In the genomic region with DNA sequence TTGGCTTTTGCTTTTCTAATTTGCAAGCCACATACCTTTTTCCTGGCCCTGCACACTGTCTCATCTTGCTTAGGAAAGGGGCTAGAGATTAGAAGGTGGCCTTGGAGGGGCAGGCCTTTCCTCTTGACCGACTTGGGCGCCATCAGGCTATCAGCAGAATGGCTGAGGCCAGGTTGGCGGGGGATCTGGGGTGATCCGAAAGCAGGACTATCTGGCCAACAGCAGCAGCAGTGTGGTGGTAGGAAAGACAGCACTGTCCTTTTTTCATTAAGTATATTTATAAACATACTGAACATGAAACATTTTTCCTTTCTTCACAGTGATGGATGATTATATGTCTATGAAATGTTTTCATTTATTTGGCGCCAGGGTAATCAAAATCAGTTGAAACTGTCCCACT, we compare ENCODE assay signal across 30 cellular contexts. TPM values are rescaled to one million over a fixed set of nuclear protein-coding genes. Genes with fewer than 3 reads are reported as not detected.
DNase-seq lines count a peak whose midpoint lies in the region; ATAC-seq and TF ChIP-seq lines count a peak whose summit lies in the region.
"Had no signal": no experiment of that assay in that cellular context is flagged by ENCODE, and none has a peak within 500 bp of the region (broad histone marks: within the 10 kb centered on the region; RNA-seq: fewer than 3 reads in every experiment).

No MANE protein-coding gene starts in this region.

- no peak for TF ChIP-seq EP300 in transverse colon (IDR thresholded peaks at IDR 0.05; ENCODE audit: low read depth)

- CTCF ChIA-PET in MCF 10A (lab: Yijun Ruan, JAX): no interaction called here

- H3K9me3 Mint-ChIP-seq in osteocyte (ENCODE audit: unreplicated experiment): peaks cover 13% of the 10 kb centered on the region
- H3K9me3 Mint-ChIP-seq in MCF 10A (ENCODE audit: unreplicated experiment): peaks cover 8% of the 10 kb centered on the region
- peaks cover 0 to 8% of the 10 kb centered on the region in 2 donors for H3K9me3 Mint-ChIP-seq in effector memory CD8-positive, alpha-beta T cell

- no peaks in the 10 kb centered on the region for H3K27me3 ChIP-seq in right atrium auricular region
- no peaks in the 10 kb centered on the region for H3K27me3 ChIP-seq in transverse colon
- H3K27me3 ChIP-seq: brain microvascular endothelial cell, left lung, SJCRH30, upper lobe of right lung had no signal

- 60 to 76% methylated on average over 2 to 5 of the region's 5 CpGs for WGBS in transverse colon (ENCODE audit: low coverage in 1 of 2), 2 donors

- TF ChIP-seq CTCF in right atrium auricular region (IDR thresholded peaks at IDR 0.05) (no peak), osteocyte (IDR thresholded peaks at IDR 0.05) (no peak), transverse colon (IDR thresholded peaks at IDR 0.05) (no peak), MCF 10A (IDR thresholded peaks at IDR 0.05; ENCODE audit: unreplicated experiment) (no peak)

- H3K9me3 ChIP-seq in right atrium auricular region (peaks cover 0 to 5% of the 10 kb centered on the region in 2 donors), transverse colon (no peaks in the 10 kb centered on the region)
- H3K9me3 ChIP-seq: left lung, upper lobe of right lung had no signal

- DNase-seq in Right ventricle myocardium inferior (ENCODE audit: missing footprints): peak; percentile 65
- DNase-seq in right atrium auricular region (ENCODE audit: low spot score): no peak
- no peak for DNase-seq in left ventricle myocardium superior
- DNase-seq in osteocyte (ENCODE audit: extremely low spot score, unreplicated experiment): no peak
- no peak for DNase-seq in transverse colon
- no peak for DNase-seq in activated CD4-positive, alpha-beta T cell treated with anti-CD3 and anti-CD28 coated beads, Interleukin-2, amount 50 U/mL, for 4 hours
- no peak for DNase-seq in MCF 10A (ENCODE audit: unreplicated experiment)
- DNase-seq in effector memory CD8-positive, alpha-beta T cell: no peak
- DNase-seq: activated CD4-positive, alpha-beta T cell treated with anti-CD3 and anti-CD28 coated beads for 48 hours; activated CD8-positive, alpha-beta memory T cell treated with anti-CD3 and anti-CD28 coated beads for 24 hours; activated naive CD4-positive, alpha-beta T cell treated with anti-CD3 and anti-CD28 coated beads, Interleukin-2, amount 50 U/mL, for 16 hours; activated T-cell treated with anti-CD3 and anti-CD28 coated beads for 4 hours; amygdala; brain microvascular endothelial cell; CD4-positive, CD25-positive, alpha-beta regulatory T cell; DMS79 treated with DMSO at 0.1 percent for 48 hours; GDM1; NCI-H1092; NCI-H187; NCI-H446 treated with DMSO at 0.1 percent for 48 hours; NCI-H774; stimulated activated CD4-positive, alpha-beta T cell treated with anti-CD3 and anti-CD28 coated beads, Interleukin-4, amount 100 ng/mL, for 1 hour; upper lobe of right lung had no signal

- H3K4me1 Mint-ChIP-seq in osteocyte (ENCODE audit: unreplicated experiment): peaks cover 11% of the 10 kb centered on the region
- H3K4me1 Mint-ChIP-seq in MCF 10A (ENCODE audit: insufficient read depth, unreplicated experiment): no peaks in the 10 kb centered on the region
- H3K4me1 Mint-ChIP-seq in effector memory CD8-positive, alpha-beta T cell (ENCODE audit: low read depth in 2 of 2): no peaks in the 10 kb centered on the region
- H3K4me1 Mint-ChIP-seq: CD4-positive, CD25-positive, alpha-beta regulatory T cell; IgD-negative memory B cell had no signal

- no peaks in the 10 kb centered on the region for H3K4me1 ChIP-seq in right atrium auricular region
- H3K4me1 ChIP-seq in transverse colon: peaks cover 0 to 7% (median 2%) of the 10 kb centered on the region in 4 donors
- H3K4me1 ChIP-seq: parathyroid adenoma, SJCRH30, upper lobe of right lung had no signal

- in situ Hi-C loops in transverse colon (cut with MboI; ENCODE audit: low pct_ligation_motif_present in 1 of 4, low pct_unique_long_range_greater_than_20kb in 1 of 4, low sequenced_read_pairs in 3 of 4): loop anchor here in 1 of 4 donors (25.0 kb wide), 1 partner anchor 115 kb away; no protein-coding TSS in a partner anchor

- H3K27me3 Mint-ChIP-seq in osteocyte (ENCODE audit: unreplicated experiment): no peaks in the 10 kb centered on the region
- H3K27me3 Mint-ChIP-seq in MCF 10A (ENCODE audit: insufficient read depth, unreplicated experiment): no peaks in the 10 kb centered on the region
- peaks cover 0 to 7% of the 10 kb centered on the region in 2 donors for H3K27me3 Mint-ChIP-seq in effector memory CD8-positive, alpha-beta T cell
- H3K27me3 Mint-ChIP-seq: natural killer cell treated with Interleukin-12 subunit alpha and Interleukin-12 subunit beta and Interleukin-15 and Interleukin-18, amount 100 ng/mL, for 72 hours had no signal

- H3K27ac Mint-ChIP-seq in osteocyte (ENCODE audit: unreplicated experiment) (peak overlapping the region; percentile 58), MCF 10A (ENCODE audit: low read depth, unreplicated experiment) (no peak overlapping the region)
- no peak overlapping the region for H3K27ac Mint-ChIP-seq in effector memory CD8-positive, alpha-beta T cell
- H3K27ac Mint-ChIP-seq: activated T-helper 2 cell treated with anti-CD3 and anti-CD28 coated beads, Interferon-gamma antibody, Interleukin-2, Interleukin-4, amounts not matched to agents 10 μg/mL and 5 μg/mL and 100 μg/mL, durations not matched to agents 14 hours and 24 hours and 36 hours; CD4-positive, CD25-positive, alpha-beta regulatory T cell; IgD-negative memory B cell had no signal

- ATAC-seq in Right ventricle myocardium inferior (no peak), left ventricle myocardium superior (peak; percentile 38)
- no peak for ATAC-seq in effector memory CD8-positive, alpha-beta T cell (replicated peaks)
- ATAC-seq: natural killer cell treated with Interleukin-12 subunit alpha and Interleukin-12 subunit beta and Interleukin-15 and Interleukin-18, amount 100 ng/mL, for 72 hours had no signal

- H3K4me3 Mint-ChIP-seq in osteocyte (ENCODE audit: unreplicated experiment) (no peak overlapping the region), MCF 10A (ENCODE audit: unreplicated experiment) (no peak overlapping the region)
- H3K4me3 Mint-ChIP-seq in effector memory CD8-positive, alpha-beta T cell: no peak overlapping the region
- H3K4me3 Mint-ChIP-seq: IgD-negative memory B cell; natural killer cell treated with Interleukin-12 subunit alpha and Interleukin-12 subunit beta and Interleukin-15 and Interleukin-18, amount 100 ng/mL, for 72 hours had no signal

- no peak for TF ChIP-seq POLR2A in transverse colon (IDR thresholded peaks at IDR 0.05)

- BruUV-seq in MCF 10A (replicated peaks; lab: Mats Ljungman, UMichigan): no TSS peak

- intact Hi-C loops in Right ventricle myocardium inferior (cut with DNase I): no loop called here
- intact Hi-C loops in left ventricle myocardium superior (cut with micrococcal nuclease): no loop called here
- intact Hi-C loops in transverse colon (cut with DNase I; ENCODE audit: low total_unique reads): no loop called here
- intact Hi-C loops in MCF 10A (cut with micrococcal nuclease): no loop called here

- H3K36me3 ChIP-seq in right atrium auricular region (no peaks in the 10 kb centered on the region), transverse colon (no peaks in the 10 kb centered on the region)
- H3K36me3 ChIP-seq: brain microvascular endothelial cell, left lung, SJCRH30, upper lobe of right lung had no signal

- H3K4me3 ChIP-seq in right atrium auricular region: no peak overlapping the region
- no peak overlapping the region for H3K4me3 ChIP-seq in transverse colon
- H3K4me3 ChIP-seq: left lung, SJCRH30, upper lobe of right lung had no signal

- H3K36me3 Mint-ChIP-seq in osteocyte (ENCODE audit: unreplicated experiment) (peaks cover 2% of the 10 kb centered on the region), MCF 10A (ENCODE audit: insufficient read depth, unreplicated experiment) (no peaks in the 10 kb centered on the region)
- H3K36me3 Mint-ChIP-seq in effector memory CD8-positive, alpha-beta T cell (ENCODE audit: insufficient read depth): no peaks in the 10 kb centered on the region
- H3K36me3 Mint-ChIP-seq: CD4-positive, CD25-positive, alpha-beta regulatory T cell; IgD-negative memory B cell had no signal

- POLR2A ChIA-PET in MCF 10A (lab: Yijun Ruan, JAX): no interaction called here

- peak overlapping the region in 1 of 2 donors; percentile 5 for H3K27ac ChIP-seq in right atrium auricular region
- H3K27ac ChIP-seq in transverse colon: peak overlapping the region; percentile 18 to 60 (median 50)
- H3K27ac ChIP-seq: 22Rv1, brain microvascular endothelial cell, parathyroid adenoma, SJCRH30, upper lobe of right lung had no signal

RNA-seq across cellular contexts. Expression of a gene that starts 23.5 kb away (rescaled TPM):
- total RNA-seq in Right ventricle myocardium inferior (1.8 TPM), right atrium auricular region (1 to 10 TPM; 3.8 to 7.6 TPM), left ventricle myocardium superior (2.2 TPM), osteocyte (23.6 and 23.9 TPM in 2 replicates), transverse colon (10 to 100 TPM in 3 of 4 donors, 1 to 10 TPM in 1; 8.3 to 60.1 (median 34.7) TPM), MCF 10A (2022) (86.2 and 102 TPM in 2 replicates)
